In genomic region chr7:1314021-1314907, GRCh38 we compare ENCODE assay signal across 2 cellular contexts.
TF ChIP-seq lines count a peak whose summit lies in the region.

No MANE protein-coding gene starts in this region.

TF ChIP-seq in SK-N-SH, 30 proteins besides CTCF, POLR2A, EP300 and RAD21 (continued from another document):
- TF ChIP-seq REST (IDR thresholded peaks at IDR 0.05; ENCODE audit: low read depth, low read length): no peak

TF ChIP-seq in SK-N-SH treated with all-trans-retinoic acid at 6 μM for 48 hours, 23 proteins besides CTCF, POLR2A, EP300 and RAD21 (continued from another document):
- TF ChIP-seq CSRNP3 (CRISPR knock-in tag; IDR thresholded peaks at IDR 0.05) (no peak), GLIS3 (CRISPR knock-in tag; IDR thresholded peaks at IDR 0.05) (no peak), ZFP30 (CRISPR knock-in tag; IDR thresholded peaks at IDR 0.05) (no peak), BACH2 (CRISPR knock-in tag; IDR thresholded peaks at IDR 0.05; ENCODE audit: borderline replicate concordance) (no peak), CSDC2 (CRISPR knock-in tag; IDR thresholded peaks at IDR 0.05) (no peak), PPARA (CRISPR knock-in tag; IDR thresholded peaks at IDR 0.05; ENCODE audit: borderline replicate concordance) (no peak), RARB (CRISPR knock-in tag; IDR thresholded peaks at IDR 0.05) (no peak), TCF4 (CRISPR knock-in tag; IDR thresholded peaks at IDR 0.05; ENCODE audit: borderline replicate concordance) (no peak), ZC3H10 (CRISPR knock-in tag; IDR thresholded peaks at IDR 0.05) (no peak), SNAI2 (CRISPR knock-in tag; IDR thresholded peaks at IDR 0.05) (no peak), ZFP3 (CRISPR knock-in tag; IDR thresholded peaks at IDR 0.05) (no peak), CREB5 (CRISPR knock-in tag; IDR thresholded peaks at IDR 0.05; ENCODE audit: low read depth) (no peak)
